ENCODE assay signal across 15 cellular contexts in the genomic region with DNA sequence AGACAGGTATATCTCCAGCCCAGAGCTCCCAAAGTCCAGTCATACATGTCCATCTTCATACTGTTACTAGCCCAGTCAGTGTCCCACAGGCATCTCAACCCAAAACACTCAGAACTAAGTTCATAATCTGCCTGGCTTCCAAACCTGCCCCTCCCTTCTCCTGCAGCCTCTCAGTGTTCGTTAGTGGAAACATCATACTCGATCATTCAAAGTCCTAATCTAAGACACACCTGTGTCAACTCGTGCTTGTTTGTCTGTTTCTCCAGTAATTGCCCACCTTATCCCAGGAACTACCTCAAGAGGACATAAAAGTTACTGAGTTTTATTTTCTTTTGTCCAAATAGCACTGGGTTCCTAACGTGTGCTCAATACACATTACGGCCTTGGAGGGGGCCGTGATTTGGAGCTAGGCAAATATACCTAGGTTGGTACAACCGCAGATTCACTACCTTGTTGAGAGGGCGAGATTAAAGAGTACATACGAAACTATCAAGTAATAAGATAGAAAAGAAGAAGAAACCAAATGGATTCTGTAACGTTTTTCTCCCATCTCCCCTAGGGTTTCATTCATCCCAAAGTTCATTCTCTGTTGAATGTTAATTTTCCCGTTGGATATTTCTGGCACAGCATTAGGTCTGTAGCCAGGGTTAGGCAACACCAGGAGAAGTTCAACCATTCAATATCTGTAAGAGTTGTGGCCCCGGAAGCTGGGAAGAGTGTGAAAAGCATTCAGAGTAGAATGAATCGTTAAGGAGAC. TPM values are rescaled to one million over a fixed set of nuclear protein-coding genes. Genes with fewer than 3 reads are reported as not detected.
"Had no signal": no experiment of that assay in that cellular context is flagged by ENCODE, and none has a peak within 500 bp of the region (broad histone marks: within the 10 kb centered on the region; RNA-seq: fewer than 3 reads in every experiment).

No MANE protein-coding gene starts in this region.

- H3K27me3 ChIP-seq: esophagus muscularis mucosa, neural progenitor cell, right atrium auricular region had no signal

- H3K27ac Mint-ChIP-seq: activated CD8-positive, alpha-beta T cell treated with anti-CD3 and anti-CD28 coated beads, Interleukin-2, amount 10 ng/mL, durations not matched to agents 7 days and 5 days; activated naive CD8-positive, alpha-beta T cell treated with anti-CD3 and anti-CD28 coated beads, Interleukin-2, amount 10 ng/mL, durations not matched to agents 7 days and 5 days; immature natural killer cell; memory B cell; neural progenitor cell had no signal

- FAIRE-seq: small intestine had no signal

- H3K4me1 Mint-ChIP-seq: immature natural killer cell, memory B cell had no signal

- H3K36me3 ChIP-seq: esophagus muscularis mucosa, neural progenitor cell, right atrium auricular region had no signal

- H3K9me3 ChIP-seq: esophagus muscularis mucosa, right atrium auricular region, SK-N-SH had no signal

- ATAC-seq: activated CD8-positive, alpha-beta T cell treated with anti-CD3 and anti-CD28 coated beads, Interleukin-2, amount 10 ng/mL, durations not matched to agents 7 days and 5 days had no signal

- H3K27ac ChIP-seq: esophagus muscularis mucosa, neural progenitor cell, right atrium auricular region had no signal

- H3K4me1 ChIP-seq: right atrium auricular region had no signal

- DNase-seq: activated CD4-positive, alpha-beta T cell treated with anti-CD3 and anti-CD28 coated beads for 48 hours; activated CD8-positive, alpha-beta memory T cell treated with anti-CD3 and anti-CD28 coated beads, Interleukin-2, amount 50 U/mL, for 48 hours; activated CD8-positive, alpha-beta T cell treated with anti-CD3 and anti-CD28 coated beads, Interleukin-2, amount 10 ng/mL, durations not matched to agents 7 days and 5 days; activated naive CD8-positive, alpha-beta T cell treated with anti-CD3 and anti-CD28 coated beads, Interleukin-2, amount 10 ng/mL, durations not matched to agents 7 days and 5 days; aorta; immature natural killer cell; SK-N-SH; small intestine; T-helper 1 cell; trophoblast cell had no signal

- H3K4me3 Mint-ChIP-seq: activated CD8-positive, alpha-beta T cell treated with anti-CD3 and anti-CD28 coated beads, Interleukin-2, amount 10 ng/mL, durations not matched to agents 7 days and 5 days; activated naive CD8-positive, alpha-beta T cell treated with anti-CD3 and anti-CD28 coated beads, Interleukin-2, amount 10 ng/mL, durations not matched to agents 7 days and 5 days; immature natural killer cell; memory B cell; neural progenitor cell had no signal

- H3K36me3 Mint-ChIP-seq: activated naive CD8-positive, alpha-beta T cell treated with anti-CD3 and anti-CD28 coated beads, Interleukin-2, amount 10 ng/mL, durations not matched to agents 7 days and 5 days; immature natural killer cell; memory B cell; neural progenitor cell had no signal

- H3K4me3 ChIP-seq: esophagus muscularis mucosa, neural progenitor cell, right atrium auricular region had no signal

RNA-seq across cellular contexts. Expression of a gene that starts 3.1 kb away (rescaled TPM):
- total RNA-seq: activated CD8-positive, alpha-beta T cell treated with anti-CD3 and anti-CD28 coated beads, Interleukin-2, amount 10 ng/mL, durations not matched to agents 7 days and 5 days; activated naive CD8-positive, alpha-beta T cell treated with anti-CD3 and anti-CD28 coated beads, Interleukin-2, amount 10 ng/mL, durations not matched to agents 7 days and 5 days; aorta; esophagus muscularis mucosa; fibroblast of villous mesenchyme; right atrium auricular region had no signal
- polyA plus RNA-seq: immature natural killer cell, SK-N-SH, small intestine had no signal

RNA-seq across cellular contexts. Expression of a gene that starts 18.6 kb away (rescaled TPM):
- total RNA-seq: activated CD8-positive, alpha-beta T cell treated with anti-CD3 and anti-CD28 coated beads, Interleukin-2, amount 10 ng/mL, durations not matched to agents 7 days and 5 days; activated naive CD8-positive, alpha-beta T cell treated with anti-CD3 and anti-CD28 coated beads, Interleukin-2, amount 10 ng/mL, durations not matched to agents 7 days and 5 days; aorta; esophagus muscularis mucosa; fibroblast of villous mesenchyme; right atrium auricular region had no signal
- polyA plus RNA-seq: aorta, immature natural killer cell, SK-N-SH had no signal

RNA-seq across cellular contexts. Expression of a gene that starts 26.2 kb away (rescaled TPM):
- total RNA-seq: activated CD8-positive, alpha-beta T cell treated with anti-CD3 and anti-CD28 coated beads, Interleukin-2, amount 10 ng/mL, durations not matched to agents 7 days and 5 days; activated naive CD8-positive, alpha-beta T cell treated with anti-CD3 and anti-CD28 coated beads, Interleukin-2, amount 10 ng/mL, durations not matched to agents 7 days and 5 days; aorta; esophagus muscularis mucosa; fibroblast of villous mesenchyme; right atrium auricular region had no signal
- polyA plus RNA-seq: immature natural killer cell, SK-N-SH, small intestine had no signal

RNA-seq across cellular contexts. Expression of a gene that starts 30.8 kb away (rescaled TPM):
- total RNA-seq: activated CD8-positive, alpha-beta T cell treated with anti-CD3 and anti-CD28 coated beads, Interleukin-2, amount 10 ng/mL, durations not matched to agents 7 days and 5 days; activated naive CD8-positive, alpha-beta T cell treated with anti-CD3 and anti-CD28 coated beads, Interleukin-2, amount 10 ng/mL, durations not matched to agents 7 days and 5 days; aorta; esophagus muscularis mucosa; fibroblast of villous mesenchyme had no signal
- polyA plus RNA-seq: aorta, immature natural killer cell, SK-N-SH had no signal
